14 cellular contexts compared by ENCODE assay signal in the genomic region with DNA sequence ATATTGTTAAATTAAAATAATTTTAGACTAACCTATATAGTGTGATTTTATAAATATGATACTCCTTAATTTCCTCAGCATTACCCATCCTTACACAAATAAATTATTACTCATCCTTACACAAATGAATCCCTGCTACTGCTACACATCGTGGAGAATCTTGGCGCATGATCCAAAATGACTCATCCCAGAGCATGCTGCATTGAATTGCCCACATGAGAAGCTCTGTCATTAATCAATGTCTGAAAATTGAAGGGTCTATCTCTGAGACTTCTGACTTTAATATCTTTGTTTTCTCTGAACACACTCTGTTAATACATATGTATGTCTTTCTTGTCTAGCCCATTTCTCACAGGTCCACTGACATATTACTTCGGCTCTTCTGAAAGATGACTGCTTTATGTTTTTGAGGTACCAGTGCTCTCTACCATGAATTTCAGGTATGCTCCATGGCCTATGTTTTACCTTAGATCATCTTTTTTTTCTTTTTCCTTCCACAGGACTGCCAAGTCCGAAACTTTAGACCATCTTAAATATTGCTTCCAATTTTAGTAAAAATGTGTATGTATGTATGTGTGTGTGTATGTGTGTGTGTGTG. TPM values are rescaled to one million over a fixed set of nuclear protein-coding genes. Genes with fewer than 3 reads are reported as not detected.
A peak's percentile ranks its signal among the peaks of the same experiment; 100 is the strongest.
DNase-seq lines count a peak whose midpoint lies in the region; ATAC-seq, FAIRE-seq and TF ChIP-seq lines count a peak whose summit lies in the region.
"Had no signal": no experiment of that assay in that cellular context is flagged by ENCODE, and none has a peak within 500 bp of the region (broad histone marks: within the 10 kb centered on the region; RNA-seq: fewer than 3 reads in every experiment).

No MANE protein-coding gene starts in this region.

- H4K20me1 ChIP-seq in astrocyte (ENCODE audit: insufficient read depth, low read length): no peaks in the 10 kb centered on the region

- no peak for ATAC-seq in CD4-positive, alpha-beta T cell (ENCODE audit: poor library complexity)
- no peak for ATAC-seq in naive thymus-derived CD4-positive, alpha-beta T cell
- ATAC-seq: activated CD4-positive, alpha-beta T cell treated with anti-CD3 and anti-CD28 coated beads for 36 hours had no signal

- CTCF ChIA-PET in CD4-positive, alpha-beta T cell (lab: Charles Lee): no interaction called here
- CTCF ChIA-PET in naive thymus-derived CD4-positive, alpha-beta T cell (lab: Charles Lee): no interaction called here

- H3K4me1 ChIP-seq in astrocyte (ENCODE audit: insufficient read depth, low read length): no peaks in the 10 kb centered on the region
- no peaks in the 10 kb centered on the region for H3K4me1 ChIP-seq in naive thymus-derived CD4-positive, alpha-beta T cell (ENCODE audit: control insufficient read depth in 2 of 2, insufficient read depth in 2 of 2, low read length in 2 of 2)
- H3K4me1 ChIP-seq: Caco-2 had no signal

- H3K4me3 ChIP-seq in AG10803 (ENCODE audit: low read length): no peak overlapping the region
- H3K4me3 ChIP-seq in astrocyte (ENCODE audit: insufficient read depth, low read depth, low read length): no peak overlapping the region
- no peak overlapping the region for H3K4me3 ChIP-seq in naive thymus-derived CD4-positive, alpha-beta T cell (ENCODE audit: low read length)

- no peaks in the 10 kb centered on the region for H3K36me3 ChIP-seq in astrocyte (ENCODE audit: insufficient read depth, low read length)
- H3K36me3 ChIP-seq in naive thymus-derived CD4-positive, alpha-beta T cell (ENCODE audit: control insufficient read depth in 2 of 3, insufficient read depth in 3 of 3, low read length in 3 of 3): no peaks in the 10 kb centered on the region

- H3K27me3 ChIP-seq in astrocyte (ENCODE audit: insufficient read depth, low read length): no peaks in the 10 kb centered on the region
- no peaks in the 10 kb centered on the region for H3K27me3 ChIP-seq in CD4-positive, alpha-beta T cell (ENCODE audit: control insufficient read depth, insufficient read depth, low read length)
- H3K27me3 ChIP-seq in naive thymus-derived CD4-positive, alpha-beta T cell (ENCODE audit: control insufficient read depth in 2 of 2, insufficient read depth in 2 of 2, low read length in 2 of 2): no peaks in the 10 kb centered on the region

- peak; percentile 69 for DNase-seq in AG10803 (ENCODE audit: low read depth)
- peak; percentile 80 for DNase-seq in HT1080 (ENCODE audit: low read depth)
- peak; percentile 91 for DNase-seq in astrocyte (ENCODE audit: low read depth)
- DNase-seq in glomerular visceral epithelial cell (ENCODE audit: extremely low spot score): peak; percentile 51
- DNase-seq in HUDEP-2 (lab: John Stamatoyannopoulos, UW; ENCODE audit: unreplicated experiment in 76 of 76): no peak
- DNase-seq in NCI-H1417 (lab: John Stamatoyannopoulos, UW): no peak
- no peak for DNase-seq in CD4-positive, alpha-beta T cell
- no peak for DNase-seq in naive thymus-derived CD4-positive, alpha-beta T cell
- DNase-seq: activated CD4-positive, alpha-beta T cell treated with anti-CD3 and anti-CD28 coated beads for 36 hours; activated gamma-delta T cell treated with Interleukin-2 at 50 U/mL for 16 hours; Caco-2; immature natural killer cell; NCI-H1092 had no signal

- intact Hi-C loops in CD4-positive, alpha-beta T cell (cut with DNase I, micrococcal nuclease): no loop called here
- intact Hi-C loops in naive thymus-derived CD4-positive, alpha-beta T cell (cut with micrococcal nuclease): no loop called here

- H2AFZ ChIP-seq in astrocyte (ENCODE audit: low read depth, low read length): no peak overlapping the region

- no peaks in the 10 kb centered on the region for H3K9me3 ChIP-seq in astrocyte (ENCODE audit: insufficient read depth, low read depth, low read length)
- no peaks in the 10 kb centered on the region for H3K9me3 ChIP-seq in CD4-positive, alpha-beta T cell (ENCODE audit: control insufficient read depth, low read length)
- no peaks in the 10 kb centered on the region for H3K9me3 ChIP-seq in naive thymus-derived CD4-positive, alpha-beta T cell (ENCODE audit: control insufficient read depth in 2 of 3, low read length in 3 of 3)
- H3K9me3 ChIP-seq: Caco-2 had no signal

- peak overlapping the region; percentile 20 for H3K4me2 ChIP-seq in astrocyte (ENCODE audit: low read length)

- no peaks in the 10 kb centered on the region for H3K4me1 Mint-ChIP-seq in astrocyte (ENCODE audit: low read depth, unreplicated experiment)
- H3K4me1 Mint-ChIP-seq in CD4-positive, alpha-beta T cell (ENCODE audit: low read depth): no peaks in the 10 kb centered on the region
- H3K4me1 Mint-ChIP-seq in naive thymus-derived CD4-positive, alpha-beta T cell: no peaks in the 10 kb centered on the region
- H3K4me1 Mint-ChIP-seq: activated CD4-positive, alpha-beta T cell treated with anti-CD3 and anti-CD28 coated beads for 36 hours; immature natural killer cell had no signal

- peak; percentile 100 for FAIRE-seq in astrocyte (lab: Jason Lieb, UNC)

- no peak overlapping the region for H3K9ac ChIP-seq in astrocyte (ENCODE audit: low read length)

- no peak overlapping the region for H3K27ac ChIP-seq in astrocyte (ENCODE audit: low read depth, low read length)
- H3K27ac ChIP-seq in CD4-positive, alpha-beta T cell (ENCODE audit: low read depth, low read length): no peak overlapping the region
- no peak overlapping the region for H3K27ac ChIP-seq in naive thymus-derived CD4-positive, alpha-beta T cell (ENCODE audit: low read depth, low read length)

- H3K79me2 ChIP-seq in astrocyte (ENCODE audit: insufficient read depth, low read length): no peaks in the 10 kb centered on the region

- no peak overlapping the region for H3K27ac Mint-ChIP-seq in astrocyte (ENCODE audit: unreplicated experiment)
- H3K27ac Mint-ChIP-seq in CD4-positive, alpha-beta T cell: no peak overlapping the region
- H3K27ac Mint-ChIP-seq in naive thymus-derived CD4-positive, alpha-beta T cell: no peak overlapping the region
- H3K27ac Mint-ChIP-seq: activated CD4-positive, alpha-beta T cell treated with anti-CD3 and anti-CD28 coated beads for 36 hours; immature natural killer cell had no signal

- H3K36me3 Mint-ChIP-seq in astrocyte (ENCODE audit: low read depth, unreplicated experiment): no peaks in the 10 kb centered on the region
- H3K36me3 Mint-ChIP-seq in CD4-positive, alpha-beta T cell (ENCODE audit: low read depth): no peaks in the 10 kb centered on the region
- no peaks in the 10 kb centered on the region for H3K36me3 Mint-ChIP-seq in naive thymus-derived CD4-positive, alpha-beta T cell
- H3K36me3 Mint-ChIP-seq: immature natural killer cell had no signal

- H3K27me3 Mint-ChIP-seq in astrocyte (ENCODE audit: low read depth, unreplicated experiment): no peaks in the 10 kb centered on the region
- H3K27me3 Mint-ChIP-seq in CD4-positive, alpha-beta T cell: no peaks in the 10 kb centered on the region
- no peaks in the 10 kb centered on the region for H3K27me3 Mint-ChIP-seq in naive thymus-derived CD4-positive, alpha-beta T cell
- H3K27me3 Mint-ChIP-seq: activated CD4-positive, alpha-beta T cell treated with anti-CD3 and anti-CD28 coated beads for 36 hours had no signal

- no peak overlapping the region for H3K4me3 Mint-ChIP-seq in astrocyte (ENCODE audit: unreplicated experiment)
- H3K4me3 Mint-ChIP-seq in CD4-positive, alpha-beta T cell: no peak overlapping the region
- H3K4me3 Mint-ChIP-seq in naive thymus-derived CD4-positive, alpha-beta T cell: no peak overlapping the region
- H3K4me3 Mint-ChIP-seq: activated CD4-positive, alpha-beta T cell treated with anti-CD3 and anti-CD28 coated beads for 36 hours; immature natural killer cell had no signal

- POLR2A ChIA-PET in CD4-positive, alpha-beta T cell (lab: Charles Lee): no interaction called here
- POLR2A ChIA-PET in naive thymus-derived CD4-positive, alpha-beta T cell (lab: Charles Lee): no interaction called here

- TF ChIP-seq CTCF in AG10803 (conservative IDR thresholded peaks at IDR 0.05; ENCODE audit: low read length) (no peak), astrocyte (IDR thresholded peaks at IDR 0.05; ENCODE audit: insufficient read depth, low read depth, low read length) (no peak)
- TF ChIP-seq CTCF in CD4-positive, alpha-beta T cell (IDR thresholded peaks at IDR 0.05): no peak

- H3K9me3 Mint-ChIP-seq in astrocyte (ENCODE audit: unreplicated experiment): no peaks in the 10 kb centered on the region
- no peaks in the 10 kb centered on the region for H3K9me3 Mint-ChIP-seq in CD4-positive, alpha-beta T cell
- H3K9me3 Mint-ChIP-seq in naive thymus-derived CD4-positive, alpha-beta T cell: no peaks in the 10 kb centered on the region
- H3K9me3 Mint-ChIP-seq: immature natural killer cell had no signal

RNA-seq across cellular contexts. Expression of a gene that starts 15.7 kb away (rescaled TPM):
- total RNA-seq in HT1080 (2014; rRNA removed; shearing (Covaris generic)): not detected in 2 replicates
- not detected in 2 replicates for polyA plus RNA-seq in HT1080 (2015; cell fraction: cytosol; rRNA removed)
- polyA plus RNA-seq in HT1080 (2015; cell fraction: nucleus; rRNA removed): not detected in 2 replicates
- not detected in 2 replicates for total RNA-seq in astrocyte
- not detected for total RNA-seq in CD4-positive, alpha-beta T cell
- total RNA-seq in naive thymus-derived CD4-positive, alpha-beta T cell: not detected
- polyA plus RNA-seq in naive thymus-derived CD4-positive, alpha-beta T cell: not detected
- total RNA-seq: activated CD4-positive, alpha-beta T cell treated with anti-CD3 and anti-CD28 coated beads for 36 hours; Caco-2 had no signal
- polyA plus RNA-seq: immature natural killer cell, thymus had no signal

RNA-seq across cellular contexts. Expression of a gene that starts 44.9 kb away (rescaled TPM):
- 6.6 and 14.4 TPM in 2 replicates for total RNA-seq in HT1080 (2014; rRNA removed; shearing (Covaris generic))
- polyA plus RNA-seq in HT1080 (2015; cell fraction: cytosol; rRNA removed): 9.7 and 11.7 TPM in 2 replicates
- 23.3 and 27.1 TPM in 2 replicates for polyA plus RNA-seq in HT1080 (2015; cell fraction: nucleus; rRNA removed)
- total RNA-seq in astrocyte: 33.6 and 44.0 TPM in 2 replicates
- 10 to 100 TPM; 59.6 to 63.9 TPM for total RNA-seq in CD4-positive, alpha-beta T cell
- total RNA-seq in naive thymus-derived CD4-positive, alpha-beta T cell: 10 to 100 TPM; 27.8 to 55.6 (median 47.5) TPM
- polyA plus RNA-seq in naive thymus-derived CD4-positive, alpha-beta T cell: 10 to 100 TPM; 17.9 to 26.1 TPM

Comparison
In these comparisons a context has a peak if more than half of its experiments do, and no peak if none do; other contexts are left out.
1. DNase-seq: peak in AG10803 (single experiment), HT1080 (single experiment), astrocyte (single experiment) and glomerular visceral epithelial cell (single experiment); none in HUDEP-2 (0 of 76), NCI-H1417 (0 of 3), CD4-positive, alpha-beta T cell (0 of 10) and naive thymus-derived CD4-positive, alpha-beta T cell (0 of 9).